In the genomic region with DNA sequence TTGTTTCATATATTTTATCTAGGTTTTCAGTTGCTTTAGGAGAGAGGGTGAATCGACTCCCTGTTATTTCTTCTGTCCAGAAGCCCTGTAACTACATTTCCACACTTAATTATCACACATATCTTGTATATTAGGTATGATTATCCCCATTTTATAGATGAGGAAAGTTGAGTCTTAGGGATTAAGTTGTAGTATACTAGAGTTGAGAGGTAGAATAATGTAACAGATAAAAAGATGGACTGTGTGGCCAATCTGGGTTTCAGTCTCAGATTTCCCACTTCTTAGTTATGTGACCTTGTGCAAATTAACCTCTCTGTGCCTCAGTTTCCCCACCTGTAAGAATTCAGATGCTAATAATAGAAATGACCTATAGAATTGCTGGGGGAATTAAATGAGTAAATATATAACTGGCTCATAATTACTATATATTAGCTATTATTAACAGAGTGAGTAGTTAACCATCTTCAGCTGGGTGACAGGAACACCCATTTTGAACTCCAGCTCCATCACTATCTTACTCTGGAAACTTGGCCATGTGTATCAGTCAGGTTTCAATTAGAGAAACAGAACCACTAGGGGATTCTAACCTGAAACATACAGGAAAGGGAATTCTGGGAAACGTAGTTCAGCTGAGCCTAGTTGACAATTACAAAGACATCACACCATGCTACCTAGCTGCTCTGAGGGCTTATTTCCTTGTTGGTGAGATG, we compare ENCODE assay signal across 1 cellular context.
TF ChIP-seq lines count a peak whose summit lies in the region.

No MANE protein-coding gene starts in this region.

TF ChIP-seq in GM23338, 12 proteins besides CTCF, POLR2A, EP300 and RAD21:
- TF ChIP-seq, protein P1, sequence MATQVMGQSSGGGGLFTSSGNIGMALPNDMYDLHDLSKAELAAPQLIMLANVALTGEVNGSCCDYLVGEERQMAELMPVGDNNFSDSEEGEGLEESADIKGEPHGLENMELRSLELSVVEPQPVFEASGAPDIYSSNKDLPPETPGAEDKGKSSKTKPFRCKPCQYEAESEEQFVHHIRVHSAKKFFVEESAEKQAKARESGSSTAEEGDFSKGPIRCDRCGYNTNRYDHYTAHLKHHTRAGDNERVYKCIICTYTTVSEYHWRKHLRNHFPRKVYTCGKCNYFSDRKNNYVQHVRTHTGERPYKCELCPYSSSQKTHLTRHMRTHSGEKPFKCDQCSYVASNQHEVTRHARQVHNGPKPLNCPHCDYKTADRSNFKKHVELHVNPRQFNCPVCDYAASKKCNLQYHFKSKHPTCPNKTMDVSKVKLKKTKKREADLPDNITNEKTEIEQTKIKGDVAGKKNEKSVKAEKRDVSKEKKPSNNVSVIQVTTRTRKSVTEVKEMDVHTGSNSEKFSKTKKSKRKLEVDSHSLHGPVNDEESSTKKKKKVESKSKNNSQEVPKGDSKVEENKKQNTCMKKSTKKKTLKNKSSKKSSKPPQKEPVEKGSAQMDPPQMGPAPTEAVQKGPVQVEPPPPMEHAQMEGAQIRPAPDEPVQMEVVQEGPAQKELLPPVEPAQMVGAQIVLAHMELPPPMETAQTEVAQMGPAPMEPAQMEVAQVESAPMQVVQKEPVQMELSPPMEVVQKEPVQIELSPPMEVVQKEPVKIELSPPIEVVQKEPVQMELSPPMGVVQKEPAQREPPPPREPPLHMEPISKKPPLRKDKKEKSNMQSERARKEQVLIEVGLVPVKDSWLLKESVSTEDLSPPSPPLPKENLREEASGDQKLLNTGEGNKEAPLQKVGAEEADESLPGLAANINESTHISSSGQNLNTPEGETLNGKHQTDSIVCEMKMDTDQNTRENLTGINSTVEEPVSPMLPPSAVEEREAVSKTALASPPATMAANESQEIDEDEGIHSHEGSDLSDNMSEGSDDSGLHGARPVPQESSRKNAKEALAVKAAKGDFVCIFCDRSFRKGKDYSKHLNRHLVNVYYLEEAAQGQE (IDR thresholded peaks at IDR 0.05; ENCODE audit: unreplicated experiment), result no peak
- TF ChIP-seq NANOG (IDR thresholded peaks at IDR 0.05; ENCODE audit: borderline replicate concordance) (no peak), ZNF114 (CRISPR knock-in tag; IDR thresholded peaks at IDR 0.05) (no peak), STAT1 (IDR thresholded peaks at IDR 0.05; ENCODE audit: unreplicated experiment) (no peak), POLR2AphosphoS5 (IDR thresholded peaks at IDR 0.05; ENCODE audit: low read depth) (no peak), CREB1 (CRISPR knock-in tag; IDR thresholded peaks at IDR 0.05; ENCODE audit: low read depth) (no peak), EZH2 (IDR thresholded peaks at IDR 0.05; ENCODE audit: low read depth, unreplicated experiment) (no peak), ZNF331 (CRISPR knock-in tag; IDR thresholded peaks at IDR 0.05; ENCODE audit: low read depth) (no peak), JUNB (IDR thresholded peaks at IDR 0.05; ENCODE audit: unreplicated experiment) (no peak), EZH2phosphoT487 (IDR thresholded peaks at IDR 0.05; ENCODE audit: unreplicated experiment) (no peak)
- TF ChIP-seq, protein P2, sequence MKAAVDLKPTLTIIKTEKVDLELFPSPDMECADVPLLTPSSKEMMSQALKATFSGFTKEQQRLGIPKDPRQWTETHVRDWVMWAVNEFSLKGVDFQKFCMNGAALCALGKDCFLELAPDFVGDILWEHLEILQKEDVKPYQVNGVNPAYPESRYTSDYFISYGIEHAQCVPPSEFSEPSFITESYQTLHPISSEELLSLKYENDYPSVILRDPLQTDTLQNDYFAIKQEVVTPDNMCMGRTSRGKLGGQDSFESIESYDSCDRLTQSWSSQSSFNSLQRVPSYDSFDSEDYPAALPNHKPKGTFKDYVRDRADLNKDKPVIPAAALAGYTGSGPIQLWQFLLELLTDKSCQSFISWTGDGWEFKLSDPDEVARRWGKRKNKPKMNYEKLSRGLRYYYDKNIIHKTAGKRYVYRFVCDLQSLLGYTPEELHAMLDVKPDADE (IDR thresholded peaks at IDR 0.05), result no peak
- TF ChIP-seq, protein P3, sequence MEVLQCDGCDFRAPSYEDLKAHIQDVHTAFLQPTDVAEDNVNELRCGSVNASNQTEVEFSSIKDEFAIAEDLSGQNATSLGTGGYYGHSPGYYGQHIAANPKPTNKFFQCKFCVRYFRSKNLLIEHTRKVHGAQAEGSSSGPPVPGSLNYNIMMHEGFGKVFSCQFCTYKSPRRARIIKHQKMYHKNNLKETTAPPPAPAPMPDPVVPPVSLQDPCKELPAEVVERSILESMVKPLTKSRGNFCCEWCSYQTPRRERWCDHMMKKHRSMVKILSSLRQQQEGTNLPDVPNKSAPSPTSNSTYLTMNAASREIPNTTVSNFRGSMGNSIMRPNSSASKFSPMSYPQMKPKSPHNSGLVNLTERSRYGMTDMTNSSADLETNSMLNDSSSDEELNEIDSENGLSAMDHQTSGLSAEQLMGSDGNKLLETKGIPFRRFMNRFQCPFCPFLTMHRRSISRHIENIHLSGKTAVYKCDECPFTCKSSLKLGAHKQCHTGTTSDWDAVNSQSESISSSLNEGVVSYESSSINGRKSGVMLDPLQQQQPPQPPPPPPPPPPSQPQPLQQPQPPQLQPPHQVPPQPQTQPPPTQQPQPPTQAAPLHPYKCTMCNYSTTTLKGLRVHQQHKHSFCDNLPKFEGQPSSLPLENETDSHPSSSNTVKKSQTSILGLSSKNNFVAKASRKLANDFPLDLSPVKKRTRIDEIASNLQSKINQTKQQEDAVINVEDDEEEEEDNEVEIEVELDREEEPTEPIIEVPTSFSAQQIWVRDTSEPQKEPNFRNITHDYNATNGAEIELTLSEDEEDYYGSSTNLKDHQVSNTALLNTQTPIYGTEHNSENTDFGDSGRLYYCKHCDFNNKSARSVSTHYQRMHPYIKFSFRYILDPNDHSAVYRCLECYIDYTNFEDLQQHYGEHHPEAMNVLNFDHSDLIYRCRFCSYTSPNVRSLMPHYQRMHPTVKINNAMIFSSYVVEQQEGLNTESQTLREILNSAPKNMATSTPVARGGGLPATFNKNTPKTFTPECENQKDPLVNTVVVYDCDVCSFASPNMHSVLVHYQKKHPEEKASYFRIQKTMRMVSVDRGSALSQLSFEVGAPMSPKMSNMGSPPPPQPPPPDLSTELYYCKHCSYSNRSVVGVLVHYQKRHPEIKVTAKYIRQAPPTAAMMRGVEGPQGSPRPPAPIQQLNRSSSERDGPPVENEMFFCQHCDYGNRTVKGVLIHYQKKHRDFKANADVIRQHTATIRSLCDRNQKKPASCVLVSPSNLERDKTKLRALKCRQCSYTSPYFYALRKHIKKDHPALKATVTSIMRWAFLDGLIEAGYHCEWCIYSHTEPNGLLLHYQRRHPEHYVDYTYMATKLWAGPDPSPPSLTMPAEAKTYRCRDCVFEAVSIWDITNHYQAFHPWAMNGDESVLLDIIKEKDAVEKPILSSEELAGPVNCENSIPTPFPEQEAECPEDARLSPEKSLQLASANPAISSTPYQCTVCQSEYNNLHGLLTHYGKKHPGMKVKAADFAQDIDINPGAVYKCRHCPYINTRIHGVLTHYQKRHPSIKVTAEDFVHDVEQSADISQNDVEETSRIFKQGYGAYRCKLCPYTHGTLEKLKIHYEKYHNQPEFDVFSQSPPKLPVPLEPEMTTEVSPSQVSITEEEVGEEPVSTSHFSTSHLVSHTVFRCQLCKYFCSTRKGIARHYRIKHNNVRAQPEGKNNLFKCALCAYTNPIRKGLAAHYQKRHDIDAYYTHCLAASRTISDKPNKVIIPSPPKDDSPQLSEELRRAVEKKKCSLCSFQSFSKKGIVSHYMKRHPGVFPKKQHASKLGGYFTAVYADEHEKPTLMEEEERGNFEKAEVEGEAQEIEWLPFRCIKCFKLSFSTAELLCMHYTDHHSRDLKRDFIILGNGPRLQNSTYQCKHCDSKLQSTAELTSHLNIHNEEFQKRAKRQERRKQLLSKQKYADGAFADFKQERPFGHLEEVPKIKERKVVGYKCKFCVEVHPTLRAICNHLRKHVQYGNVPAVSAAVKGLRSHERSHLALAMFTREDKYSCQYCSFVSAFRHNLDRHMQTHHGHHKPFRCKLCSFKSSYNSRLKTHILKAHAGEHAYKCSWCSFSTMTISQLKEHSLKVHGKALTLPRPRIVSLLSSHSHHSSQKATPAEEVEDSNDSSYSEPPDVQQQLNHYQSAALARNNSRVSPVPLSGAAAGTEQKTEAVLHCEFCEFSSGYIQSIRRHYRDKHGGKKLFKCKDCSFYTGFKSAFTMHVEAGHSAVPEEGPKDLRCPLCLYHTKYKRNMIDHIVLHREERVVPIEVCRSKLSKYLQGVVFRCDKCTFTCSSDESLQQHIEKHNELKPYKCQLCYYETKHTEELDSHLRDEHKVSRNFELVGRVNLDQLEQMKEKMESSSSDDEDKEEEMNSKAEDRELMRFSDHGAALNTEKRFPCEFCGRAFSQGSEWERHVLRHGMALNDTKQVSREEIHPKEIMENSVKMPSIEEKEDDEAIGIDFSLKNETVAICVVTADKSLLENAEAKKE (CRISPR knock-in tag; IDR thresholded peaks at IDR 0.05), result no peak
